Comparison of ENCODE assay signal across 18 cellular contexts in the genomic region with DNA sequence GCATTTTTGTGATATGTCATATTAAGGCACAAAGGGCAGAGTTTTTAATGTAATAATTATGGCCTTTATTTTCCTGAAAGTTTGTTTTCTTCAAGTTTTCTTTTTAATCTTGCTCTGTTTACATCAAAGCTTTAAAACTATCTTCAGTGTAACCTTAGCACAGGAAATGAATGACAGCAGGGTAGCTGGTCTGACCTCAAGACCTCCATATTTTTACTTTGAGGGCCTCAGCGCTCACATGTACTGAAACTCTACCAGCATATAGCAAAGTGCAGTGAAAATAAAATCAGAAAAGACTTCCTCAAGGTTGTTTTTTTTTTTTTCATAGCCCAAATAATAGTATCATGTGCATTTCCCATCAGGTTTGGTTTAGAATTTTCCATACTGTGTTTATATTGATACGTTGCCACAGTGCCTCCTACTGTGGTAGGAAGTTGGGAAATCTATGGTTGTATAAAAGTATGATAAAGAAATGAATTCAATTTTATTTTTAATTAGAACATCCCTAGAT.
DNase-seq lines count a peak whose midpoint lies in the region; ATAC-seq, FAIRE-seq and TF ChIP-seq lines count a peak whose summit lies in the region.
"Had no signal": no experiment of that assay in that cellular context is flagged by ENCODE, and none has a peak within 500 bp of the region (broad histone marks: within the 10 kb centered on the region; RNA-seq: fewer than 3 reads in every experiment).

No MANE protein-coding gene starts in this region.

- H3K4me3 ChIP-seq in small intestine (ENCODE audit: low read depth in 1 of 2, low read length in 2 of 2) (no peak overlapping the region), hepatocyte (no peak overlapping the region)
- H3K4me3 ChIP-seq: K562, neural progenitor cell, prostate gland, skin epidermis, testis had no signal

- no peaks in the 10 kb centered on the region for H3K9me2 ChIP-seq in hepatocyte (replicated peaks; ENCODE audit: insufficient read depth)

- no peaks in the 10 kb centered on the region for H3K27me3 ChIP-seq in small intestine (ENCODE audit: control insufficient read depth in 2 of 2, insufficient read depth in 2 of 2, low read length in 2 of 2)
- H3K27me3 ChIP-seq in hepatocyte = no peaks in the 10 kb centered on the region
- H3K27me3 ChIP-seq: neural progenitor cell, testis had no signal

- ATAC-seq in GM19467 (IDR thresholded peaks at IDR 0.05; ENCODE audit: unreplicated experiment) = no peak
- ATAC-seq: activated T-cell treated with anti-CD3 and anti-CD28 coated beads, Interleukin-2, amount 50 U/mL, for 4 hours; K562; left lobe of liver; SK-N-SH treated with all-trans-retinoic acid at 6 μM for 48 hours had no signal

- H3K4me2 ChIP-seq in hepatocyte = no peak overlapping the region
- H3K4me2 ChIP-seq: neural progenitor cell had no signal

- peaks cover 23% of the 10 kb centered on the region for H3K36me3 Mint-ChIP-seq in activated naive CD4-positive, alpha-beta T cell treated with anti-CD3 and anti-CD28 coated beads, Interleukin-2, amount 10 ng/mL, durations not matched to agents 7 days and 5 days
- peaks cover 5% of the 10 kb centered on the region for H3K36me3 Mint-ChIP-seq in T-helper 1 cell treated with Interleukin-12 subunit alpha and Interleukin-12 subunit beta and Interleukin-4 antibody, amounts not matched to agents 30 μg/mL and 1 μg/mL, for 36 hours (ENCODE audit: low read depth)
- H3K36me3 Mint-ChIP-seq: neural progenitor cell had no signal

- no peak for FAIRE-seq in small intestine (lab: Jason Lieb, UNC)

- H3K79me2 ChIP-seq in hepatocyte = no peaks in the 10 kb centered on the region

- no peaks in the 10 kb centered on the region for H4K20me1 ChIP-seq in hepatocyte (ENCODE audit: insufficient read depth, poor library complexity, severe bottlenecking)

- peak overlapping the region; percentile 88 for H3K27ac Mint-ChIP-seq in activated naive CD4-positive, alpha-beta T cell treated with anti-CD3 and anti-CD28 coated beads, Interleukin-2, amount 10 ng/mL, durations not matched to agents 7 days and 5 days
- peak overlapping the region; percentile 77 for H3K27ac Mint-ChIP-seq in T-helper 1 cell treated with Interleukin-12 subunit alpha and Interleukin-12 subunit beta and Interleukin-4 antibody, amounts not matched to agents 30 μg/mL and 1 μg/mL, for 36 hours
- H3K27ac Mint-ChIP-seq: neural progenitor cell had no signal

- H3K27ac ChIP-seq in small intestine (ENCODE audit: low read depth in 1 of 2, low read length in 1 of 2) = no peak overlapping the region
- H3K27ac ChIP-seq in hepatocyte = no peak overlapping the region
- H3K27ac ChIP-seq: neural progenitor cell, prostate gland, testis had no signal

- peaks cover 18% of the 10 kb centered on the region for H3K9me3 Mint-ChIP-seq in activated naive CD4-positive, alpha-beta T cell treated with anti-CD3 and anti-CD28 coated beads, Interleukin-2, amount 10 ng/mL, durations not matched to agents 7 days and 5 days
- no peaks in the 10 kb centered on the region for H3K9me3 Mint-ChIP-seq in T-helper 1 cell treated with Interleukin-12 subunit alpha and Interleukin-12 subunit beta and Interleukin-4 antibody, amounts not matched to agents 30 μg/mL and 1 μg/mL, for 36 hours
- H3K9me3 Mint-ChIP-seq: activated T-cell treated with anti-CD3 and anti-CD28 coated beads, Interleukin-2, amount 50 U/mL, for 4 hours had no signal

- 75 to 78% (median 76%) methylated on average over 2 of the region's 2 CpGs for WGBS in small intestine, 3 donors
- WGBS in hepatocyte (ENCODE audit: low lambda C conversion rate, missing lambda C conversion rate) = 96% methylated on average over 2 of the region's 2 CpGs

- CTCF ChIA-PET in activated naive CD4-positive, alpha-beta T cell treated with anti-CD3 and anti-CD28 coated beads, Interleukin-2, amount 10 ng/mL, durations not matched to agents 7 days and 5 days (lab: Charles Lee) = interaction anchor here (0.8 to 3.3 kb wide), 4 partner anchors 10 to 314 kb away, joined by 3 to 28 read pairs (median 6); partner anchors contain the start of gene ITGA4

- peak; percentile 48 for DNase-seq in activated naive CD4-positive, alpha-beta T cell treated with anti-CD3 and anti-CD28 coated beads, Interleukin-2, amount 10 ng/mL, durations not matched to agents 7 days and 5 days
- DNase-seq in activated naive CD4-positive, alpha-beta T cell (lab: John Stamatoyannopoulos, UW) = no peak
- peak; percentile 57 for DNase-seq in brain pericyte (ENCODE audit: low read depth, low spot score)
- DNase-seq in small intestine = peak; percentile 22
- no peak for DNase-seq in DMS 273 (lab: John Stamatoyannopoulos, UW; ENCODE audit: unreplicated experiment)
- no peak for DNase-seq in hepatocyte (ENCODE audit: low spot score)
- DNase-seq: activated T-cell treated with anti-CD3 and anti-CD28 coated beads, Interleukin-2, amount 50 U/mL, for 4 hours; NCI-H2029; RPMI8226; testis had no signal

- no peak overlapping the region for H2AFZ ChIP-seq in hepatocyte
- H2AFZ ChIP-seq: neural progenitor cell had no signal

- H3K9me3 ChIP-seq in small intestine (ENCODE audit: control insufficient read depth, low read depth) (no peaks in the 10 kb centered on the region), hepatocyte (ENCODE audit: low read depth) (no peaks in the 10 kb centered on the region)
- H3K9me3 ChIP-seq: prostate gland, testis had no signal

- no peaks in the 10 kb centered on the region for H3K27me3 Mint-ChIP-seq in activated naive CD4-positive, alpha-beta T cell treated with anti-CD3 and anti-CD28 coated beads, Interleukin-2, amount 10 ng/mL, durations not matched to agents 7 days and 5 days
- no peaks in the 10 kb centered on the region for H3K27me3 Mint-ChIP-seq in T-helper 1 cell treated with Interleukin-12 subunit alpha and Interleukin-12 subunit beta and Interleukin-4 antibody, amounts not matched to agents 30 μg/mL and 1 μg/mL, for 36 hours (ENCODE audit: low read depth)

- H3K4me1 Mint-ChIP-seq in activated naive CD4-positive, alpha-beta T cell treated with anti-CD3 and anti-CD28 coated beads, Interleukin-2, amount 10 ng/mL, durations not matched to agents 7 days and 5 days = peaks cover 70% of the 10 kb centered on the region
- H3K4me1 Mint-ChIP-seq in T-helper 1 cell treated with Interleukin-12 subunit alpha and Interleukin-12 subunit beta and Interleukin-4 antibody, amounts not matched to agents 30 μg/mL and 1 μg/mL, for 36 hours (ENCODE audit: low read depth) = peaks cover 48% of the 10 kb centered on the region
- H3K4me1 Mint-ChIP-seq: neural progenitor cell had no signal

- H3K36me3 ChIP-seq in small intestine (ENCODE audit: control insufficient read depth in 2 of 2, insufficient read depth in 2 of 2, low read length in 2 of 2) (no peaks in the 10 kb centered on the region), hepatocyte (replicated peaks; ENCODE audit: insufficient read depth, low read depth) (no peaks in the 10 kb centered on the region)
- H3K36me3 ChIP-seq: neural progenitor cell, prostate gland had no signal

- no peak for TF ChIP-seq CTCF in hepatocyte (IDR thresholded peaks at IDR 0.05; ENCODE audit: poor library complexity)

- no peaks in the 10 kb centered on the region for H3K4me1 ChIP-seq in small intestine (ENCODE audit: control insufficient read depth in 2 of 2, insufficient read depth in 1 of 2, low read depth in 1 of 2, low read length in 1 of 2)
- no peaks in the 10 kb centered on the region for H3K4me1 ChIP-seq in hepatocyte (ENCODE audit: insufficient read depth)
- H3K4me1 ChIP-seq: neural progenitor cell, prostate gland, testis had no signal

- H3K4me3 Mint-ChIP-seq in activated naive CD4-positive, alpha-beta T cell treated with anti-CD3 and anti-CD28 coated beads, Interleukin-2, amount 10 ng/mL, durations not matched to agents 7 days and 5 days = peak overlapping the region; percentile 7
- H3K4me3 Mint-ChIP-seq in T-helper 1 cell treated with Interleukin-12 subunit alpha and Interleukin-12 subunit beta and Interleukin-4 antibody, amounts not matched to agents 30 μg/mL and 1 μg/mL, for 36 hours = no peak overlapping the region
- H3K4me3 Mint-ChIP-seq: activated T-cell treated with anti-CD3 and anti-CD28 coated beads, Interleukin-2, amount 50 U/mL, for 4 hours; neural progenitor cell had no signal

Comparison
In these comparisons a context has a peak if more than half of its experiments do, and no peak if none do; other contexts are left out.
1. DNase-seq: peak in activated naive CD4-positive, alpha-beta T cell treated with anti-CD3 and anti-CD28 coated beads, Interleukin-2, amount 10 ng/mL, durations not matched to agents 7 days and 5 days (single experiment), brain pericyte (single experiment) and small intestine (single experiment); none in activated naive CD4-positive, alpha-beta T cell (0 of 4), DMS 273 (single experiment) and hepatocyte (single experiment).